Comparison of ENCODE assay signal across 26 cellular contexts in the genomic region with DNA sequence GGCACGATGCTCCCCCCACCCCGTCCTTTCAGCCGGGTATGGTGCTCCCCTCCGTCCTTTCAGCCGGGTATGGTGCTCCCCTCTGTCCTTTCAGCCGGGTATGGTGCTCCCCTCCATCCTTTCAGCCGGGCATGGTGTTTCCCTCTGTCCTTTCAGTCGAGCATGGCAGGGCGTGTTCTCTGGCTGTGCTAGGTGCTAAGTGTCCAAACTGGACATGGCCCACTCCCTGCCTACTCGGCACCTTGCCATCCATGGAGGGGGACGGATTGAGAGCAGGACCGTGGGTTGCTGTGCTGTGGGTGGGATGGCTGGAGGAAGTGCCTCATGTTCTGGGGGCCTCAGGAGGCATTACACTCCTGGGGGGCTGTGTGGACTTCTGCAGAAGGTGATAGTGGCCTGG. TPM values are rescaled to one million over a fixed set of nuclear protein-coding genes. Genes with fewer than 3 reads are reported as not detected.
DNase-seq lines count a peak whose midpoint lies in the region; ATAC-seq, FAIRE-seq and TF ChIP-seq lines count a peak whose summit lies in the region.
"Had no signal": no experiment of that assay in that cellular context is flagged by ENCODE, and none has a peak within 500 bp of the region (broad histone marks: within the 10 kb centered on the region; RNA-seq: fewer than 3 reads in every experiment).

No MANE protein-coding gene starts in this region.

- WGBS in HepG2 (ENCODE audit: low lambda C conversion rate): 90% methylated on average over 12 of the region's 12 CpGs
- WGBS in right lobe of liver (ENCODE audit: insufficient coverage, low coverage, low lambda C conversion rate, missing lambda C conversion rate): 84% methylated on average over 9 of the region's 12 CpGs
- WGBS in mesenchymal stem cell: 91% methylated on average over 12 of the region's 12 CpGs
- WGBS in transverse colon (ENCODE audit: low coverage in 1 of 2), 2 donors: 83% methylated on average over 12 of the region's 12 CpGs; no CpG with 5 or more reads in 1 of the 2 donors

- no peak overlapping the region for H3K18ac ChIP-seq in mesenchymal stem cell (ENCODE audit: low read depth in 1 of 2, low read length in 2 of 2)

- ATAC-seq in HepG2: no peak
- ATAC-seq in right lobe of liver: no peak
- ATAC-seq in WTC11: no peak

- H3K9ac ChIP-seq in HepG2 (ENCODE audit: insufficient read depth, low read depth, low read length) (no peak overlapping the region), mesenchymal stem cell (ENCODE audit: low read length) (no peak overlapping the region)
- H3K9ac ChIP-seq: GM23248 had no signal

- no peak overlapping the region for H2BK120ac ChIP-seq in mesenchymal stem cell (ENCODE audit: low read depth, low read length)

- H2AFZ ChIP-seq in HepG2 (ENCODE audit: low read length): no peak overlapping the region
- no peak overlapping the region for H2AFZ ChIP-seq in mesenchymal stem cell (ENCODE audit: low read depth, low read length)
- H2AFZ ChIP-seq: GM23248 had no signal

- H2BK15ac ChIP-seq in mesenchymal stem cell (ENCODE audit: low read depth, poor library complexity, severe bottlenecking): no peak overlapping the region

- DNase-seq in HepG2 (ENCODE audit: low spot score): no peak
- no peak for DNase-seq in right lobe of liver
- no peak for DNase-seq in WTC11 (ENCODE audit: low spot score)
- DNase-seq in mesenchymal stem cell: no peak
- DNase-seq in transverse colon: no peak
- DNase-seq in mucosa of gallbladder (ENCODE audit: low spot score): no peak
- no peak for DNase-seq in NCI-H774 (lab: John Stamatoyannopoulos, UW)
- DNase-seq: Caco-2; CD4-positive, alpha-beta memory T cell; DMS153; GM23248; IMR-90; MV-4-11; NCI-H1105 treated with DMSO at 0.1 percent for 48 hours; NCI-H2029 treated with DMSO at 0.1 percent for 48 hours; NCI-H2171; NCI-H345; NCI-H524; OCI-M1 had no signal

- peaks cover 55% of the 10 kb centered on the region for H3K79me1 ChIP-seq in mesenchymal stem cell (replicated peaks; ENCODE audit: low read length, poor library complexity, severe bottlenecking)

- no peaks in the 10 kb centered on the region for H3K9me3 ChIP-seq in HepG2 (ENCODE audit: low read length)
- H3K9me3 ChIP-seq in right lobe of liver: no peaks in the 10 kb centered on the region
- H3K9me3 ChIP-seq in mesenchymal stem cell (ENCODE audit: control insufficient read depth, low read length): no peaks in the 10 kb centered on the region
- no peaks in the 10 kb centered on the region for H3K9me3 ChIP-seq in transverse colon
- H3K9me3 ChIP-seq: Caco-2, HAP-1, SJSA1 had no signal

- no peaks in the 10 kb centered on the region for H3K4me1 Mint-ChIP-seq in WTC11

- no peak for FAIRE-seq in HepG2 (lab: Jason Lieb, UNC)
- FAIRE-seq: GM12892, RCC 7860 had no signal

- H3K4me2 ChIP-seq in HepG2 (ENCODE audit: low read depth, low read length) (no peak overlapping the region), mesenchymal stem cell (ENCODE audit: low read length, poor library complexity, severe bottlenecking) (no peak overlapping the region)

- H4K8ac ChIP-seq in mesenchymal stem cell (ENCODE audit: low read length): peak overlapping the region; percentile 15

- in situ Hi-C loops in HepG2 (cut with HindIII; ENCODE audit: extremely low pct_ligation_motif_present, low pct_unique_long_range_greater_than_20kb) (no loop called here), transverse colon (cut with MboI; ENCODE audit: low pct_ligation_motif_present in 1 of 4, low pct_unique_long_range_greater_than_20kb in 1 of 4, low sequenced_read_pairs in 3 of 4) (no loop called here)

- H3K4me3 Mint-ChIP-seq in WTC11: no peak overlapping the region

- H3K79me2 ChIP-seq in HepG2 (ENCODE audit: insufficient read depth, low read length): no peaks in the 10 kb centered on the region

- no peak overlapping the region for H3K23ac ChIP-seq in mesenchymal stem cell (ENCODE audit: low read length in 2 of 2)

- no peak for TF ChIP-seq EP300 in HepG2 (IDR thresholded peaks at IDR 0.05; ENCODE audit: low read depth in 2 of 2, low read length in 2 of 2)
- TF ChIP-seq EP300 in HepG2 (CRISPR knock-in tag; IDR thresholded peaks at IDR 0.05; ENCODE audit: borderline replicate concordance): no peak
- no peak for TF ChIP-seq EP300 in transverse colon (IDR thresholded peaks at IDR 0.05; ENCODE audit: low read depth)

- H3K4me1 ChIP-seq in HepG2 (ENCODE audit: insufficient read depth, low read length) (no peaks in the 10 kb centered on the region), right lobe of liver (no peaks in the 10 kb centered on the region), mesenchymal stem cell (ENCODE audit: control insufficient read depth, insufficient read depth, low read depth, low read length) (peaks cover 10% of the 10 kb centered on the region), transverse colon (no peaks in the 10 kb centered on the region)
- H3K4me1 ChIP-seq: HAP-1, SJSA1 had no signal

- H3K27ac Mint-ChIP-seq in WTC11: peak overlapping the region; percentile 46

- POLR2A ChIA-PET in HepG2 (lab: Yijun Ruan, JAX): no interaction called here
- POLR2A ChIA-PET in WTC11 (lab: Charles Lee): no interaction called here

- TF ChIP-seq POLR2A in HepG2 (IDR thresholded peaks at IDR 0.05; ENCODE audit: insufficient read depth in 1 of 2, low read depth in 2 of 2, low read length in 2 of 2) (no peak), right lobe of liver (IDR thresholded peaks at IDR 0.05) (no peak), transverse colon (IDR thresholded peaks at IDR 0.05) (no peak)

- no peak overlapping the region for H2BK5ac ChIP-seq in mesenchymal stem cell (ENCODE audit: low read depth, low read length, poor library complexity, severe bottlenecking)

- CTCF ChIA-PET in HepG2 (lab: Yijun Ruan, JAX; ENCODE audit: low intra/inter-chr PET ratio, low total read pairs) (no interaction called here), WTC11 (lab: Charles Lee) (interaction anchor here (0.6 kb wide), 1 partner anchor 708 kb away, joined by 4 read pairs; no protein-coding TSS in a partner anchor)

- TF ChIP-seq CTCF in HepG2 (CRISPR knock-in tag; IDR thresholded peaks at IDR 0.05) (no peak), right lobe of liver (IDR thresholded peaks at IDR 0.05) (no peak), WTC11 (IDR thresholded peaks at IDR 0.05) (no peak), transverse colon (IDR thresholded peaks at IDR 0.05) (no peak)

- no peak for TF ChIP-seq RAD21 in HepG2 (CRISPR knock-in tag; IDR thresholded peaks at IDR 0.05)

- no peak overlapping the region for H4K91ac ChIP-seq in mesenchymal stem cell (ENCODE audit: low read length)

- no peaks in the 10 kb centered on the region for H3K27me3 Mint-ChIP-seq in WTC11 (ENCODE audit: low read depth)
- H3K27me3 Mint-ChIP-seq: CD4-positive, alpha-beta memory T cell had no signal

- H3K4me3 ChIP-seq in HepG2 (replicated peaks in 1 of 3; ENCODE audit: insufficient read depth in 1 of 3, low read depth in 2 of 3, low read length in 3 of 3): no peak overlapping the region
- no peak overlapping the region for H3K4me3 ChIP-seq in right lobe of liver
- H3K4me3 ChIP-seq in mesenchymal stem cell (ENCODE audit: insufficient read depth in 1 of 2, low read depth in 1 of 2, low read length in 2 of 2): no peak overlapping the region
- H3K4me3 ChIP-seq in transverse colon: no peak overlapping the region
- H3K4me3 ChIP-seq: GM23248, HAP-1, SJSA1 had no signal

- H4K20me1 ChIP-seq in HepG2 (ENCODE audit: insufficient read depth, low read length): no peaks in the 10 kb centered on the region

- peaks cover 4% of the 10 kb centered on the region for H3K9me3 Mint-ChIP-seq in WTC11

- no TSS peak for BruUV-seq in HepG2 (replicated peaks; lab: Mats Ljungman, UMichigan)

- H3K36me3 Mint-ChIP-seq in WTC11: peaks cover 40% of the 10 kb centered on the region

- H3K4ac ChIP-seq in mesenchymal stem cell (ENCODE audit: low read depth in 1 of 2, low read length in 2 of 2): no peak overlapping the region

- intact Hi-C loops in HepG2 (cut with micrococcal nuclease; ENCODE audit: unreplicated experiment) (no loop called here), right lobe of liver (cut with DNase I) (no loop called here), transverse colon (cut with DNase I; ENCODE audit: low total_unique reads) (no loop called here)

- no peak overlapping the region for H2AK5ac ChIP-seq in mesenchymal stem cell (ENCODE audit: low read length, severe bottlenecking)

- H2BK12ac ChIP-seq in mesenchymal stem cell (ENCODE audit: low read length in 2 of 2): no peak overlapping the region

- H3K14ac ChIP-seq in mesenchymal stem cell (ENCODE audit: low read length in 2 of 2): no peak overlapping the region

- peaks cover 35 to 73% of the 10 kb centered on the region in 2 experiments for H3K36me3 ChIP-seq in HepG2 (replicated peaks in 1 of 2; ENCODE audit: control insufficient read depth in 1 of 2, insufficient read depth in 2 of 2, low read length in 2 of 2)
- H3K36me3 ChIP-seq in right lobe of liver: peaks cover 0 to 70% (median 39%) of the 10 kb centered on the region in 4 donors
- peaks cover 78 to 94% of the 10 kb centered on the region in 2 experiments for H3K36me3 ChIP-seq in mesenchymal stem cell (ENCODE audit: control insufficient read depth in 1 of 2, insufficient read depth in 2 of 2, low read depth in 1 of 2, low read length in 2 of 2)
- peaks cover 0 to 49% (median 12%) of the 10 kb centered on the region in 4 donors for H3K36me3 ChIP-seq in transverse colon
- H3K36me3 ChIP-seq: SJSA1 had no signal

- H3K27me3 ChIP-seq in HepG2 (ENCODE audit: control insufficient read depth in 1 of 2, insufficient read depth in 2 of 2, low read length in 2 of 2) (no peaks in the 10 kb centered on the region), right lobe of liver (no peaks in the 10 kb centered on the region), mesenchymal stem cell (ENCODE audit: control insufficient read depth in 1 of 2, insufficient read depth in 1 of 2, low read length in 2 of 2) (no peaks in the 10 kb centered on the region), transverse colon (no peaks in the 10 kb centered on the region)
- H3K27me3 ChIP-seq: SJSA1 had no signal

- H3K27ac ChIP-seq in HepG2 (ENCODE audit: extremely low read length, insufficient read depth, low read length): no peak overlapping the region
- no peak overlapping the region for H3K27ac ChIP-seq in right lobe of liver
- H3K27ac ChIP-seq in mesenchymal stem cell (ENCODE audit: low read length, poor library complexity, severe bottlenecking): no peak overlapping the region
- H3K27ac ChIP-seq in transverse colon: no peak overlapping the region
- H3K27ac ChIP-seq: GM23248, HL-60, SJSA1 had no signal

RNA-seq across cellular contexts. Expression of gene MUC6, which starts 45.5 kb away (rescaled TPM):
- total RNA-seq in HepG2 (2016; rRNA removed; fragmentation: Illumina TruSeq; extraction: Trizol) (not detected in 2 replicates), right lobe of liver (1 to 10 TPM in 2 of 6 experiments, under 1 TPM in 4; 0.31 to 2.1 (median 0.72) TPM), WTC11 (2021) (0.05 to 0.13 TPM (median 0.07 TPM) in 3 replicates), transverse colon (not detected), mucosa of gallbladder (173 TPM)
- total RNA-seq in HepG2 (2016; cell fraction: cytosol; rRNA removed; fragmentation: Illumina TruSeq; extraction: Trizol; ENCODE audit: low read depth): not detected in 2 replicates
- not detected in 2 replicates for total RNA-seq in HepG2 (2016; cell fraction: insoluble cytoplasmic fraction; rRNA removed; fragmentation: Illumina TruSeq; extraction: Trizol)
- not detected in 2 replicates for total RNA-seq in HepG2 (2016; cell fraction: membrane; rRNA removed; fragmentation: Illumina TruSeq; extraction: Trizol)
- not detected in 2 replicates for total RNA-seq in HepG2 (2016; cell fraction: nucleus; rRNA removed; fragmentation: Illumina TruSeq; extraction: Trizol)
- not detected in 2 replicates for polyA plus RNA-seq in HepG2 (2011; rRNA removed)
- polyA plus RNA-seq in HepG2 (2011; cell fraction: cytosol; rRNA removed): not detected in 2 replicates
- polyA plus RNA-seq in HepG2 (2011; cell fraction: nucleus; rRNA removed): not detected in 2 replicates
- polyA plus RNA-seq in HepG2 (2012): 0.03 and 0.08 TPM in 2 replicates
- polyA plus RNA-seq in HepG2 (2016; cell fraction: cytosol; fragmentation: Illumina TruSeq; extraction: Trizol; ENCODE audit: low read depth): not detected in 2 replicates
- not detected in 2 replicates for polyA plus RNA-seq in HepG2 (2016; cell fraction: insoluble cytoplasmic fraction; fragmentation: Illumina TruSeq; extraction: Trizol; ENCODE audit: low read depth)
- not detected in 2 replicates for polyA plus RNA-seq in HepG2 (2016; cell fraction: membrane; fragmentation: Illumina TruSeq; extraction: Trizol; ENCODE audit: low read depth)
- polyA plus RNA-seq in HepG2 (2016; cell fraction: nucleus; fragmentation: Illumina TruSeq; extraction: Trizol; ENCODE audit: insufficient read depth, low read depth): not detected in 2 replicates
- polyA minus RNA-seq in HepG2 (2011; rRNA and poly(A)+ RNA removed; ENCODE audit: low replicate concordance): not detected in 2 replicates
- not detected in 2 replicates for polyA minus RNA-seq in HepG2 (2011; cell fraction: cytosol; rRNA and poly(A)+ RNA removed)
- polyA minus RNA-seq in HepG2 (2011; cell fraction: nucleus; rRNA and poly(A)+ RNA removed): not detected in 2 replicates
- not detected for polyA plus RNA-seq in mesenchymal stem cell (2013, experiment 1 of 2)
- polyA plus RNA-seq in mesenchymal stem cell (2013, experiment 2 of 2): not detected
- total RNA-seq: Caco-2; CD4-positive, alpha-beta memory T cell; G401; GM23248; IMR-90; SJSA1 had no signal
- polyA plus RNA-seq: BJ, GM23248, IMR-90 had no signal

Comparison
In these comparisons a context has a peak if more than half of its experiments do, and no peak if none do; other contexts are left out.
1. RNA of gene MUC6, which starts 45.5 kb away (total RNA-seq): 173 TPM in mucosa of gallbladder (single experiment); 0.31 to 2.1 TPM in right lobe of liver, 0.05 to 0.13 TPM in WTC11, not detected in HepG2 and not detected in transverse colon; every median in the first group is over 10 times any median in the second.
2. Of the 50 proteins assayed by ChIP-seq in both HepG2 and WTC11: peak only in HepG2: ZNF263; only in WTC11: none; in both: none; in neither: 49.